In genomic region chr17:16440814-16441629, GRCh38 we compare ENCODE assay signal across 1 cellular context.
TF ChIP-seq lines count a peak whose summit lies in the region.

No MANE protein-coding gene starts in this region.

TF ChIP-seq in endothelial cell of umbilical vein, 7 proteins besides CTCF, POLR2A, EP300 and RAD21:
- TF ChIP-seq MYC (IDR thresholded peaks at IDR 0.05; ENCODE audit: low read depth, low read length) = no peak
- TF ChIP-seq FOS (IDR thresholded peaks at IDR 0.05; ENCODE audit: borderline replicate concordance, insufficient read depth, low read length) = no peak
- TF ChIP-seq EZH2 (IDR thresholded peaks at IDR 0.05; ENCODE audit: borderline replicate concordance, low read depth, low read length, severe bottlenecking) = no peak
- TF ChIP-seq, protein P1, sequence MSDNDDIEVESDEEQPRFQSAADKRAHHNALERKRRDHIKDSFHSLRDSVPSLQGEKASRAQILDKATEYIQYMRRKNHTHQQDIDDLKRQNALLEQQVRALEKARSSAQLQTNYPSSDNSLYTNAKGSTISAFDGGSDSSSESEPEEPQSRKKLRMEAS (IDR thresholded peaks at IDR 0.05; ENCODE audit: insufficient read depth, insufficient read length) = no peak
